In the genomic region with DNA sequence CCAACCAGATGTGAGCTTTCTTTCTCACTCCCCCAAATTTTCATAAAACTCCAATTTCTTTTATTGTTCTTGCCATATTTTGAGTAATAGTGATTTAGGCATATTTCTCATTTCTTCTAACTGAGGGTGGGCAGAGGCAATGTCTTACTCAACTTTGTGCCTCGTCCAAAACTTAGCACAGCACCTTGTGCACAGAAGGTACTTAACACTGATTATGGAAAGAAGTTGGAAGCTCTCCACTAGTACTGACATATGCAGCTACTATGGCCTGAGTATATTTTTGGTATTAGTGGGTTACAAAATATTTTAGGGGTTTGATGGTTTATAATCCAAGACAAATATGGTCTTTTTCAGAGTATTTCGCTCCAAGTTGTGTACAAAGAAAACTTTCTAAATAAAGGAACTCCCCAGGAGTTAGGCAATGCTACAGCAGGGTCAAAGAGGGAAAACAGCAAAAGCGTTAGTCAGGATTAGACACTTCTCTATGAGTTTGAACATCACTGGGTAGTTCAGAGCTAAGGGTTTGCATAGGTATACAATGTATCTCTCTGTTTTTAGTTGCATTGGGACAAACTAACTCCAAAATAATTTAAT, we compare ENCODE assay signal across 33 cellular contexts. TPM values are rescaled to one million over a fixed set of nuclear protein-coding genes. Genes with fewer than 3 reads are reported as not detected.
DNase-seq lines count a peak whose midpoint lies in the region; ATAC-seq and TF ChIP-seq lines count a peak whose summit lies in the region.
"Had no signal": no experiment of that assay in that cellular context is flagged by ENCODE, and none has a peak within 500 bp of the region (broad histone marks: within the 10 kb centered on the region; RNA-seq: fewer than 3 reads in every experiment).

No MANE protein-coding gene starts in this region.

- 48 to 53% methylated on average over 3 of the region's 3 CpGs for WGBS in gastroesophageal sphincter (ENCODE audit: low coverage in 1 of 2), 2 donors

- DNase-seq in CD1c-positive myeloid dendritic cell (ENCODE audit: extremely low spot score) (peak; percentile 41), amniotic epithelial cell (ENCODE audit: low read depth) (peak; percentile 53), sciatic nerve (ENCODE audit: low spot score) (no peak)
- DNase-seq in activated T-cell treated with anti-CD3 and anti-CD28 coated beads, Interleukin-2, amount 50 U/mL, for 1 hour = no peak
- DNase-seq: ACHN; activated CD4-positive, alpha-beta T cell treated with anti-CD3 and anti-CD28 coated beads for 48 hours; DMS153; effector CD8-positive, alpha-beta T cell; foreskin keratinocyte; MM.1S; naive B cell; NCI-H1417 treated with DMSO at 0.1 percent for 48 hours; NCI-H2081 treated with DMSO at 0.1 percent for 48 hours; NCI-H345; posterior cingulate gyrus; right cardiac atrium; SHP77 treated with DMSO at 0.1 percent for 48 hours; stimulated activated CD4-positive, alpha-beta T cell treated with anti-CD3 and anti-CD28 coated beads, Interleukin-2, amount 100 ng/mL, for 48 hours; stimulated activated naive CD8-positive, alpha-beta T cell treated with anti-CD3 and anti-CD28 coated beads, Interleukin-15, amount 100 ng/mL, for 72 hours had no signal

- TF ChIP-seq POLR2A in gastroesophageal sphincter (IDR thresholded peaks at IDR 0.05) = no peak

- TF ChIP-seq CTCF in gastroesophageal sphincter (IDR thresholded peaks at IDR 0.05) = no peak

- no peaks in the 10 kb centered on the region for H3K36me3 ChIP-seq in gastroesophageal sphincter
- H3K36me3 ChIP-seq: ascending aorta, BLaER1, cardiac muscle cell, neutrophil had no signal

- peak; percentile 79 for ATAC-seq in gastroesophageal sphincter
- ATAC-seq in sciatic nerve = peak; percentile 77
- no peak for ATAC-seq in GM21619 (IDR thresholded peaks at IDR 0.05; ENCODE audit: unreplicated experiment)
- ATAC-seq in GM18873 (IDR thresholded peaks at IDR 0.05; ENCODE audit: low FRiP score, unreplicated experiment) = no peak
- no peak for ATAC-seq in GM19397 (IDR thresholded peaks at IDR 0.05; ENCODE audit: unreplicated experiment)
- ATAC-seq: activated naive CD4-positive, alpha-beta T cell treated with anti-CD3 and anti-CD28 coated beads, Interleukin-2, amount 50 U/mL, for 72 hours; foreskin keratinocyte; GM23338; Panc1; right cardiac atrium; stimulated activated naive CD8-positive, alpha-beta T cell treated with anti-CD3 and anti-CD28 coated beads, Interleukin-15, amount 100 ng/mL, for 72 hours had no signal

- peaks cover 0 to 13% (median 0%) of the 10 kb centered on the region in 3 donors for H3K4me1 ChIP-seq in gastroesophageal sphincter
- H3K4me1 ChIP-seq: BLaER1 had no signal

- H3K27ac ChIP-seq in gastroesophageal sphincter = no peak overlapping the region
- H3K27ac ChIP-seq: ascending aorta, BLaER1, cardiac muscle cell, coronary artery, epithelial cell of prostate, foreskin keratinocyte, neutrophil, VCaP had no signal

- intact Hi-C loops in sciatic nerve (cut with DNase I) = no loop called here

- no peak for TF ChIP-seq EP300 in gastroesophageal sphincter (IDR thresholded peaks at IDR 0.05)

- H3K9me3 ChIP-seq in gastroesophageal sphincter = no peaks in the 10 kb centered on the region
- H3K9me3 ChIP-seq: ascending aorta, BLaER1, neutrophil had no signal

- H3K4me3 ChIP-seq in gastroesophageal sphincter = no peak overlapping the region
- H3K4me3 ChIP-seq: ascending aorta, BLaER1, cardiac muscle cell, coronary artery, GM23338 had no signal

- no peaks in the 10 kb centered on the region for H3K27me3 ChIP-seq in gastroesophageal sphincter
- H3K27me3 ChIP-seq: ascending aorta, BLaER1, cardiac muscle cell, foreskin keratinocyte had no signal

RNA-seq across cellular contexts. Expression of a gene that starts 34.9 kb away (rescaled TPM):
- total RNA-seq in gastroesophageal sphincter (10 to 100 TPM in 1 of 4 donors, 1 to 10 TPM in 3; 1.4 to 13.7 (median 2.9) TPM), sciatic nerve (56.5 TPM)
- total RNA-seq: activated naive CD4-positive, alpha-beta T cell treated with anti-CD3 and anti-CD28 coated beads, Interleukin-2, amount 50 U/mL, for 72 hours; foreskin keratinocyte had no signal

RNA-seq across cellular contexts. Expression of a gene that starts 54.0 kb away (rescaled TPM):
- 100 to 1,000 TPM; 267 to 390 (median 347) TPM for total RNA-seq in gastroesophageal sphincter
- total RNA-seq in sciatic nerve = 320 TPM

Comparison
In these comparisons a context has a peak if more than half of its experiments do, and no peak if none do; other contexts are left out.
1. DNase-seq: peak in CD1c-positive myeloid dendritic cell (single experiment) and amniotic epithelial cell (single experiment); none in sciatic nerve (single experiment) and activated T-cell treated with anti-CD3 and anti-CD28 coated beads, Interleukin-2, amount 50 U/mL, for 1 hour (single experiment).
2. ATAC-seq: peak in gastroesophageal sphincter (single experiment) and sciatic nerve (single experiment); none in GM21619 (single experiment), GM18873 (single experiment) and GM19397 (single experiment).